Comparison of ENCODE assay signal across 21 cellular contexts in the genomic region with DNA sequence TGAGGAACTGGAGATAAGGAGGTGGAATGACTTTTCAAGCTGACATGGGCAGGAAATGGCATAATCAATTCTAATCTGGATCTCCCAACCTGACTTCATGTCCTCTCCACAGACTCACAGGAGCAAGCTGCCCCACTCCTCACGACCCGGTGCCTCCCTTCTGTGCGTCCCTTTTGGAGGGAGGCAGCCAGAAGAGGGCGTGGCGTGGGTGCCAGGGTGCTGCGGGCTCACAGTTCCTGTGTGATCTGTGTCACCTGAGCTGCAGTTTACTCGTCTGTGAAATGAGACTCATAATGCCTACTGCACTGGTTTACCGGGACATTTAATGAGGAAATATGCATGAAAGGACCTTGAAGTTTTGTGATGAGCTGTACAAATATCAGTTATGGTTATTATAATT.
"Had no signal": no experiment of that assay in that cellular context is flagged by ENCODE, and none has a peak within 500 bp of the region (broad histone marks: within the 10 kb centered on the region; RNA-seq: fewer than 3 reads in every experiment).

No MANE protein-coding gene starts in this region.

- DNase-seq: activated CD4-positive, alpha-beta T cell treated with anti-CD3 and anti-CD28 coated beads, Interleukin-2, amount 10 ng/mL, durations not matched to agents 24 days and 14 days; activated CD8-positive, alpha-beta T cell treated with anti-CD3 and anti-CD28 coated beads for 36 hours; activated naive CD4-positive, alpha-beta T cell; activated naive CD8-positive, alpha-beta T cell treated with anti-CD3 and anti-CD28 coated beads for 36 hours; activated T-cell treated with anti-CD3 and anti-CD28 coated beads, Interleukin-2, amount 50 U/mL, for 1 hour; amniotic stem cell; gastrocnemius medialis; heart left ventricle; kidney glomerular epithelial cell; left ventricle myocardium superior; naive thymus-derived CD4-positive, alpha-beta T cell; ovary; stimulated activated CD4-positive, alpha-beta T cell treated with anti-CD3 and anti-CD28 coated beads, Interleukin-2, amount 100 ng/mL, for 24 hours; stimulated activated naive CD8-positive, alpha-beta T cell treated with anti-CD3 and anti-CD28 coated beads, Interleukin-15, amount 100 ng/mL, for 72 hours; transverse colon had no signal

- H3K27ac ChIP-seq: cardiac muscle cell, gastrocnemius medialis, heart left ventricle, neural progenitor cell, suprapubic skin, transverse colon, vagina had no signal

- H2AFZ ChIP-seq: neural progenitor cell had no signal

- H3K36me3 ChIP-seq: cardiac muscle cell, gastrocnemius medialis, heart left ventricle, neural progenitor cell, ovary, suprapubic skin, transverse colon, vagina had no signal

- H3K9ac ChIP-seq: neural progenitor cell had no signal

- ATAC-seq: activated CD8-positive, alpha-beta T cell treated with anti-CD3 and anti-CD28 coated beads for 36 hours; activated T-helper 17 cell treated with anti-CD3 and anti-CD28 coated beads, Interleukin-2, amount 50 U/mL, for 72 hours; esophagus mucosa; gastrocnemius medialis; heart left ventricle; left ventricle myocardium superior; naive thymus-derived CD4-positive, alpha-beta T cell; stimulated activated naive CD8-positive, alpha-beta T cell treated with anti-CD3 and anti-CD28 coated beads, Interleukin-15, amount 100 ng/mL, for 72 hours had no signal

- H3K4me3 ChIP-seq: cardiac muscle cell, gastrocnemius medialis, heart left ventricle, neural progenitor cell, ovary, suprapubic skin, transverse colon, vagina had no signal

- H3K9me3 ChIP-seq: gastrocnemius medialis, heart left ventricle, ovary, suprapubic skin, transverse colon, vagina had no signal

- H3K4me2 ChIP-seq: neural progenitor cell had no signal

- H3K27me3 ChIP-seq: cardiac muscle cell, gastrocnemius medialis, heart left ventricle, neural progenitor cell, ovary, suprapubic skin, transverse colon, vagina had no signal

- H3K4me1 ChIP-seq: suprapubic skin, transverse colon had no signal
